In the genomic region with DNA sequence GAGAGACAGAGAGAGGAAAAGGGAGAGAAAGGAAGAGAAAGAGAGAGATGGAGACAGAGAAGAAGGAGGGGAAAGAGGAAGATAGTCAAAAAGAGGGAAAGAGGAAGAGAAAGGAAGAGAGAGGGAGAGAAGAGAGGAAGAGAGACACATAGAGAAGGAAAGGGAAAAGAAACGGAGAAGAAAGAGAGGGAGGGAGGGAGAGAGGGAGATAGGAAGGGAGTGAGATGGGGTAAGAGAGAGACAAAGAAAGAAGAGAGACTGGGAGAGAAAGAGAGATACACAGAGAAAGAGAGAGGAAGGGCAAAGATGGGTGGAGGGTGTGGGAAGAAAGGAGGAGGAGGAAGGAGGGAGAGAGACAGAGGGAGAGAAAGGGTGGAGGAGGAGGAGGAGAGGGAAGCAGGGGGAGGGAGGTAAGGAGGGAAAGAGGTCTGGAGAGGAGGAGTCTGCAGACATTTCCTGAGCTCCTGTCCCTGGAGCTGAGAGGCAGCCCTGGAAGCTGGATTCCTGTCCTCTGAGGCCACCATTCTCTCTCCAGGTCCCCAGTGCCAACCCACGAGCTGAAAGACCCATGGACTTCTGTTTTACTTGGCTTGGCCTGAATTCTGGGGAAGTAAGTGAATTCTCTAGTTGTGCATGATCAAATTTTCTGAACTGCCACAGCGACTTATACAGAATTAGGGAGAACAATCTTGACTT, we compare ENCODE assay signal across 18 cellular contexts. TPM values are rescaled to one million over a fixed set of nuclear protein-coding genes. Genes with fewer than 3 reads are reported as not detected.
A peak's percentile ranks its signal among the peaks of the same experiment; 100 is the strongest.
DNase-seq lines count a peak whose midpoint lies in the region; ATAC-seq, FAIRE-seq and TF ChIP-seq lines count a peak whose summit lies in the region.
"Had no signal": no experiment of that assay in that cellular context is flagged by ENCODE, and none has a peak within 500 bp of the region (broad histone marks: within the 10 kb centered on the region; RNA-seq: fewer than 3 reads in every experiment).

No MANE protein-coding gene starts in this region.

- FAIRE-seq in GM19239 (lab: Jason Lieb, UNC) = no peak
- FAIRE-seq: GM12891, H1 had no signal

- no peak overlapping the region for H3K27ac ChIP-seq in right atrium auricular region
- H3K27ac ChIP-seq in prostate gland = no peak overlapping the region
- H3K27ac ChIP-seq: 22Rv1; BLaER1 treated with 17β-estradiol and CSF1 and Interleukin-3, amounts not matched to agents 10 nM and 100 nM; HL-60 had no signal

- no peak for ATAC-seq in WTC11
- ATAC-seq: HCT116 had no signal

- no peak overlapping the region for H3K27ac Mint-ChIP-seq in WTC11

- H3K4me1 ChIP-seq in right atrium auricular region = peaks cover 0 to under 1% of the 10 kb centered on the region in 2 donors
- no peaks in the 10 kb centered on the region for H3K4me1 ChIP-seq in prostate gland (replicated peaks)

- H3K9me3 ChIP-seq in right atrium auricular region (no peaks in the 10 kb centered on the region), prostate gland (no peaks in the 10 kb centered on the region)
- H3K9me3 ChIP-seq: BLaER1 treated with 17β-estradiol and CSF1 and Interleukin-3, amounts not matched to agents 10 nM and 100 nM had no signal

- peaks cover 63% of the 10 kb centered on the region for H3K27me3 Mint-ChIP-seq in WTC11 (ENCODE audit: low read depth)

- intact Hi-C loops in cardiac septum (cut with DNase I) = loop anchor here (5.0 to 10.0 kb wide), 2 partner anchors 602 to 804 kb away; no protein-coding TSS in a partner anchor
- intact Hi-C loops in prostate gland (cut with DNase I) = loop anchor here (5.0 to 10.0 kb wide), 2 partner anchors 602 to 804 kb away; no protein-coding TSS in a partner anchor

- TF ChIP-seq POLR2A in prostate gland (IDR thresholded peaks at IDR 0.05) = no peak

- WGBS in prostate gland = 61% methylated on average over 3 of the region's 3 CpGs

- no peaks in the 10 kb centered on the region for H3K36me3 Mint-ChIP-seq in WTC11
- H3K36me3 Mint-ChIP-seq: CD4-positive, CD25-positive, alpha-beta regulatory T cell had no signal

- DNase-seq in cardiac septum (ENCODE audit: low spot score) (peak; percentile 7), right atrium auricular region (ENCODE audit: low spot score) (no peak), WTC11 (ENCODE audit: low spot score) (no peak), islet precursor cell (peak; percentile 56), GM19239 (ENCODE audit: insufficient read length, low spot score) (no peak), prostate gland (ENCODE audit: low spot score) (no peak)
- DNase-seq in activated CD4-positive, alpha-beta T cell treated with anti-CD3 and anti-CD28 coated beads for 4 hours = no peak
- DNase-seq: Calu3; CD4-positive, CD25-positive, alpha-beta regulatory T cell; DMS 273 treated with DMSO at 0.1 percent for 48 hours; KG1 had no signal

- H3K27me3 ChIP-seq in right atrium auricular region = peaks cover 20 to 21% of the 10 kb centered on the region in 2 donors
- H3K27me3 ChIP-seq in prostate gland (replicated peaks; ENCODE audit: insufficient read depth) = peaks cover 4% of the 10 kb centered on the region

- H3K9me3 Mint-ChIP-seq in WTC11 = no peaks in the 10 kb centered on the region

- H3K4me3 Mint-ChIP-seq in WTC11 = no peak overlapping the region
- H3K4me3 Mint-ChIP-seq: CD4-positive, CD25-positive, alpha-beta regulatory T cell had no signal

- POLR2A ChIA-PET in WTC11 (lab: Charles Lee) = no interaction called here

- H3K36me3 ChIP-seq in right atrium auricular region (no peaks in the 10 kb centered on the region), prostate gland (no peaks in the 10 kb centered on the region)
- H3K36me3 ChIP-seq: BLaER1 treated with 17β-estradiol and CSF1 and Interleukin-3, amounts not matched to agents 10 nM and 100 nM had no signal

- CTCF ChIA-PET in WTC11 (lab: Charles Lee) = interaction anchor here (1.0 kb wide), 2 partner anchors 18 to 27 kb away, joined by 3 read pairs; no protein-coding TSS in a partner anchor

- H3K4me3 ChIP-seq in right atrium auricular region = no peak overlapping the region
- no peak overlapping the region for H3K4me3 ChIP-seq in prostate gland
- H3K4me3 ChIP-seq: BLaER1 treated with 17β-estradiol and CSF1 and Interleukin-3, amounts not matched to agents 10 nM and 100 nM had no signal

- TF ChIP-seq CTCF in right atrium auricular region (IDR thresholded peaks at IDR 0.05) = no peak
- no peak for TF ChIP-seq CTCF in WTC11 (IDR thresholded peaks at IDR 0.05)
- TF ChIP-seq CTCF in prostate gland (IDR thresholded peaks at IDR 0.05) = no peak

- peaks cover 33% of the 10 kb centered on the region for H3K4me1 Mint-ChIP-seq in WTC11

TF ChIP-seq in WTC11, 78 proteins besides CTCF, POLR2A, EP300 and RAD21:
- no peak for TF ChIP-seq ZBTB21 (CRISPR knock-in tag; IDR thresholded peaks at IDR 0.05; ENCODE audit: borderline replicate concordance)
- TF ChIP-seq, protein P1, sequence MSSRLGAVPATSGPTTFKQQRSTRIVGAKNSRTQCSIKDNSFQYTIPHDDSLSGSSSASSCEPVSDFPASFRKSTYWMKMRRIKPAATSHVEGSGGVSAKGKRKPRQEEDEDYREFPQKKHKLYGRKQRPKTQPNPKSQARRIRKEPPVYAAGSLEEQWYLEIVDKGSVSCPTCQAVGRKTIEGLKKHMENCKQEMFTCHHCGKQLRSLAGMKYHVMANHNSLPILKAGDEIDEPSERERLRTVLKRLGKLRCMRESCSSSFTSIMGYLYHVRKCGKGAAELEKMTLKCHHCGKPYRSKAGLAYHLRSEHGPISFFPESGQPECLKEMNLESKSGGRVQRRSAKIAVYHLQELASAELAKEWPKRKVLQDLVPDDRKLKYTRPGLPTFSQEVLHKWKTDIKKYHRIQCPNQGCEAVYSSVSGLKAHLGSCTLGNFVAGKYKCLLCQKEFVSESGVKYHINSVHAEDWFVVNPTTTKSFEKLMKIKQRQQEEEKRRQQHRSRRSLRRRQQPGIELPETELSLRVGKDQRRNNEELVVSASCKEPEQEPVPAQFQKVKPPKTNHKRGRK (CRISPR knock-in tag; IDR thresholded peaks at IDR 0.05; ENCODE audit: borderline replicate concordance) = peak; percentile 94; the same call in 1 of the 2 replicates

RNA-seq across cellular contexts. Expression of a gene that starts 9.9 kb away (rescaled TPM):
- total RNA-seq in cardiac septum (0.43 TPM), right atrium auricular region (under 1 TPM in 1 of 2 donors, not detected in 1; 0.55 TPM), WTC11 (2021) (0.07 to 0.11 TPM in 2 of 3 replicates, not detected in the other), prostate gland (10 to 100 TPM in 1 of 2 donors, 1 to 10 TPM in 1; 4.9 to 14.1 TPM)
- total RNA-seq: CD4-positive, CD25-positive, alpha-beta regulatory T cell; G401; H1 had no signal

Comparison
In these comparisons a context has a peak if more than half of its experiments do, and no peak if none do; other contexts are left out.
1. DNase-seq: peak in cardiac septum (single experiment) and islet precursor cell (single experiment); none in right atrium auricular region (single experiment), WTC11 (single experiment), activated CD4-positive, alpha-beta T cell treated with anti-CD3 and anti-CD28 coated beads for 4 hours (0 of 2), GM19239 (single experiment) and prostate gland (single experiment).